In the genomic region with DNA sequence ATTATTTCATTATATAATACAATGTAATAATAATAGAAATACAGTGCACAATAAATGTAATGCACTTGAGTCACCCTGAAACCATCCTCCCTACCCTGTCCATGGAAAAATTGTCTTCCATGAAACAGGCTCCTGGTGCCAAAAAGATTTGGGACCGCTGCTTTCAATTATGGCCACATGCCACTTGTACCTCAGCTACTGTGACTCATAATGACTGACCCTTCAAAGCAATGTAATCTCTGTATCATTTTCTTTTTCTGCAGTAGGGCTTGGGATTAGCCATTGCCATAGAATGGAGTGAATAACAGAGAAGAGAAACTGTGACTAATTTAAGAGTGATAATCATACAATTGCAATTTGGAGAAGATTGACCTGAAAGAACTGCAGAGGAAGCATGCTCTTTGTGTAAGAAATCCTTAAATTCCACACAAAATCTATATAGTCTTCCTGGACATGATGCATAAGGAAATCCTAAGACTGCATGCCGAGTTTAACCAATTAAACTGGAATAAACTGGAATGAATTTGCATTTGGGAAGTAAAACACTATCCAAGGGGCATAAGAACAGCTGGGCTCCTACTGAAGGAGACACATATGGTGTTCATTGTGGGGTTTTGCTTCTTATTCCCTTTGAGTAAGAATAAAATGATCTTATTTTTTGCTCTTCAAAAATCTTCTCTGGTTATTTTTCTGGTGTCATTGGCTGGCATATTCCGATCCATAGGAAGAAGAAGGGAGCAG, we compare ENCODE assay signal across 24 cellular contexts. TPM values are rescaled to one million over a fixed set of nuclear protein-coding genes. Genes with fewer than 3 reads are reported as not detected.
DNase-seq lines count a peak whose midpoint lies in the region; ATAC-seq, FAIRE-seq and TF ChIP-seq lines count a peak whose summit lies in the region.
"Had no signal": no experiment of that assay in that cellular context is flagged by ENCODE, and none has a peak within 500 bp of the region (broad histone marks: within the 10 kb centered on the region; RNA-seq: fewer than 3 reads in every experiment).

No MANE protein-coding gene starts in this region.

- H3K27ac ChIP-seq in osteoblast (ENCODE audit: low read depth, low read length) = peak overlapping the region; percentile 4
- no peak overlapping the region for H3K27ac ChIP-seq in RWPE1
- no peak overlapping the region for H3K27ac ChIP-seq in sigmoid colon
- H3K27ac ChIP-seq: esophagus squamous epithelium, KMS-11, upper lobe of right lung had no signal

- peak overlapping the region; percentile 45 for H3K4me2 ChIP-seq in osteoblast (ENCODE audit: insufficient read depth, low read length)
- H3K4me2 ChIP-seq: KMS-11 had no signal

- H3K9me3 ChIP-seq in osteoblast (ENCODE audit: low read depth, low read length) (no peaks in the 10 kb centered on the region), sigmoid colon (no peaks in the 10 kb centered on the region)
- H3K9me3 ChIP-seq: upper lobe of right lung had no signal

- POLR2A ChIA-PET in RWPE1 (lab: Yijun Ruan, JAX; ENCODE audit: low non-redundant PET) = no interaction called here

- WGBS in sigmoid colon, 2 donors = 86% methylated on average over 3 of the region's 3 CpGs

- H3K36me3 ChIP-seq in osteoblast (ENCODE audit: insufficient read depth, low read length) (no peaks in the 10 kb centered on the region), sigmoid colon (no peaks in the 10 kb centered on the region)
- H3K36me3 ChIP-seq: esophagus squamous epithelium, upper lobe of right lung had no signal

- intact Hi-C loops in sigmoid colon (cut with DNase I) = no loop called here

- TF ChIP-seq POLR2A in sigmoid colon (IDR thresholded peaks at IDR 0.05) = no peak

- H4K20me1 ChIP-seq in osteoblast (ENCODE audit: insufficient read depth, low read length) = no peaks in the 10 kb centered on the region

- H3K4me3 ChIP-seq in epithelial cell of esophagus (ENCODE audit: low read length) (no peak overlapping the region), osteoblast (ENCODE audit: insufficient read depth, low read length) (no peak overlapping the region), sigmoid colon (no peak overlapping the region)
- H3K4me3 ChIP-seq: esophagus squamous epithelium, skin epidermis, upper lobe of right lung had no signal

- TF ChIP-seq CTCF in epithelial cell of esophagus (IDR thresholded peaks at IDR 0.05; ENCODE audit: insufficient read depth, low read depth, low read length, missing control alignments) = no peak
- no peak for TF ChIP-seq CTCF in osteoblast (IDR thresholded peaks at IDR 0.05; ENCODE audit: extremely low read depth, low read depth, low read length)
- TF ChIP-seq CTCF in RWPE1 (conservative IDR thresholded peaks at IDR 0.05; ENCODE audit: low read depth) = no peak
- TF ChIP-seq CTCF in sigmoid colon (IDR thresholded peaks at IDR 0.05) = no peak

- no peak overlapping the region for H2AFZ ChIP-seq in osteoblast (ENCODE audit: low read length)

- DNase-seq in ELR (ENCODE audit: low read depth) (peak; percentile 89), RCC 7860 (ENCODE audit: low spot score) (peak; percentile 11), epithelial cell of esophagus (ENCODE audit: low read depth) (peak; percentile 24), osteoblast (ENCODE audit: insufficient read length, low spot score, missing footprints) (peak; percentile 19), RWPE1 (ENCODE audit: low spot score) (no peak), sigmoid colon (no peak)
- DNase-seq: activated CD4-positive, alpha-beta memory T cell treated with anti-CD3 and anti-CD28 coated beads for 36 hours; activated gamma-delta T cell treated with Interleukin-2 at 50 U/mL for 16 hours; activated T-cell treated with anti-CD3 and anti-CD28 coated beads for 4 hours; effector CD8-positive, alpha-beta T cell; esophagus squamous epithelium; hippocampal formation; naive thymus-derived CD4-positive, alpha-beta T cell; NCI-H1105; SHP77; stimulated activated CD4-positive, alpha-beta T cell treated with anti-CD3 and anti-CD28 coated beads, Interleukin-2, amount 100 ng/mL, for 48 hours; stimulated activated naive CD8-positive, alpha-beta T cell treated with anti-CD3 and anti-CD28 coated beads, Interleukin-15, amount 100 ng/mL, for 72 hours; upper lobe of right lung had no signal

- H3K4me1 ChIP-seq in osteoblast (ENCODE audit: insufficient read depth, low read length) (peaks cover 14% of the 10 kb centered on the region), sigmoid colon (no peaks in the 10 kb centered on the region)
- H3K4me1 ChIP-seq: esophagus squamous epithelium, upper lobe of right lung had no signal

- FAIRE-seq in RCC 7860 (lab: Jason Lieb, UNC) = no peak
- FAIRE-seq: keratinocyte had no signal

- ATAC-seq in GM18520 (IDR thresholded peaks at IDR 0.05; ENCODE audit: unreplicated experiment) (no peak), HG03108 (IDR thresholded peaks at IDR 0.05; ENCODE audit: unreplicated experiment) (no peak)
- ATAC-seq: naive thymus-derived CD4-positive, alpha-beta T cell; stimulated activated naive CD8-positive, alpha-beta T cell treated with anti-CD3 and anti-CD28 coated beads, Interleukin-15, amount 100 ng/mL, for 72 hours; upper lobe of right lung; WTC11 had no signal

- no peak for TF ChIP-seq EP300 in sigmoid colon (IDR thresholded peaks at IDR 0.05)

- H3K79me2 ChIP-seq in osteoblast (ENCODE audit: insufficient read depth, low read length) = no peaks in the 10 kb centered on the region

- no peaks in the 10 kb centered on the region for H3K27me3 ChIP-seq in osteoblast (ENCODE audit: insufficient read depth, low read length)
- H3K27me3 ChIP-seq in sigmoid colon = no peaks in the 10 kb centered on the region
- H3K27me3 ChIP-seq: esophagus squamous epithelium, upper lobe of right lung had no signal

- CTCF ChIA-PET in RWPE1 (lab: Yijun Ruan, JAX) = no interaction called here

RNA-seq across cellular contexts. Expression of a gene that starts 59.5 kb away (rescaled TPM):
- total RNA-seq in osteoblast = 24.2 and 25.7 TPM in 2 replicates
- total RNA-seq in sigmoid colon = 10 to 100 TPM; 11.8 to 21.3 (median 15.9) TPM
- polyA plus RNA-seq in sigmoid colon = 10 to 100 TPM in 1 of 3 donors, 1 to 10 TPM in 2; 2.4 to 25.6 (median 3.5) TPM

Comparison
In these comparisons a context has a peak if more than half of its experiments do, and no peak if none do; other contexts are left out.
1. DNase-seq: peak in ELR (single experiment), RCC 7860 (single experiment), epithelial cell of esophagus (single experiment) and osteoblast (single experiment); none in RWPE1 (single experiment) and sigmoid colon (single experiment).